ENCODE assay signal across 14 cellular contexts in the genomic region with DNA sequence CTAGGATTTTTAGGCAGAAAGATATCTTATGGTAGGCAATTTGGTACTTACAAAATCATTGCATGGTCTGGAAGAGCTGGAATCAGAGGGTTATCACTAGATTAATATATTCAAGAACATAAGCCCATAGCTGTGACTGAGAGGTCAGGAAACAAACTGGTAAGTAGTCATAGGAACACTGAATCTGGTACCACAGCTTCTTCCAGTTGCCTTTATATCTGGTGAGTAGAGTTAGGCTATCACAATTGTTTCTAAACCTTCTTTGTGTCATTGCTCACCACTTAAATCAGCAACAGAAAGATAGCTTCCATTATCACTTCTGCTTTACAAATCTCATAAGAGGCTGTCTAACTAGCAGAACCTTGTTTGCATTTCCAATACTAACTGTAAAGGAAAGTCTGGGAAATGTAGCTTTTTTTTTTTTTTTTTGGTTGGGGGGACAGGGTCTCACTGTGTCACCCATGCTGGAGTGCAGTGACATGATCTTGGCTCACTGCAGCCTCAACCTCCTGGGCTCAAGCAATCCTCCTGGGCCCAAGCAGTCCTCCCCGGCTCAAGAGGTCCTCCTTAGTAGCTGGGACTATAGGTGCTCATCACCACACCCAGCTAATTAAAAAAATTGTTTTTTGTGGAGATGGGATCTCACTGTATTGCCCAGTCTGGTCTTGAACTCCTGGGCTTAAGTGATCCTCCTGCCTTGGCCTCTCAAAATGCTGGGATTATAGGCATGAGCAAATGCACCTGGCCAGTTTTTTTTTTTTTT. TPM values are rescaled to one million over a fixed set of nuclear protein-coding genes. Genes with fewer than 3 reads are reported as not detected.
DNase-seq lines count a peak whose midpoint lies in the region; ATAC-seq, FAIRE-seq and TF ChIP-seq lines count a peak whose summit lies in the region.
"Had no signal": no experiment of that assay in that cellular context is flagged by ENCODE, and none has a peak within 500 bp of the region (broad histone marks: within the 10 kb centered on the region; RNA-seq: fewer than 3 reads in every experiment).

No MANE protein-coding gene starts in this region.

- DNase-seq in GM12865 (ENCODE audit: low read depth) (peak; percentile 52), MV-4-11 (lab: John Stamatoyannopoulos, UW) (peak; percentile 66), aorta (no peak), RCC 7860 (ENCODE audit: low spot score) (no peak), globus pallidus (ENCODE audit: low spot score) (no peak), KBM-7 (no peak)
- DNase-seq in effector memory CD8-positive, alpha-beta T cell, result no peak
- DNase-seq: amygdala, COR-L47, mesenchymal stem cell, NCI-H510A treated with DMSO at 0.1 percent for 48 hours had no signal

- H3K4me3 Mint-ChIP-seq in effector memory CD8-positive, alpha-beta T cell, result peak overlapping the region; percentile 22 to 30
- H3K4me3 Mint-ChIP-seq: WTC11 had no signal

- H3K4me1 ChIP-seq in aorta (ENCODE audit: control insufficient read depth in 1 of 2, insufficient read depth in 2 of 2, low read length in 2 of 2), result no peaks in the 10 kb centered on the region

- H3K36me3 Mint-ChIP-seq in effector memory CD8-positive, alpha-beta T cell (ENCODE audit: insufficient read depth), result peaks cover 74% of the 10 kb centered on the region

- peaks cover 50 to 66% of the 10 kb centered on the region in 2 donors for H3K4me1 Mint-ChIP-seq in effector memory CD8-positive, alpha-beta T cell (ENCODE audit: low read depth in 2 of 2)

- TF ChIP-seq CTCF in GM12865 (IDR thresholded peaks at IDR 0.05; ENCODE audit: insufficient read depth, low read depth, low read length, missing control alignments), result no peak

- 86 to 93% methylated on average over 1 of the region's 1 CpG for WGBS in aorta, 2 donors

- H3K27me3 ChIP-seq in aorta (ENCODE audit: control insufficient read depth in 1 of 2, insufficient read depth in 2 of 2, low read length in 1 of 2), result no peaks in the 10 kb centered on the region

- intact Hi-C loops in aorta (cut with DNase I), result no loop called here

- no peaks in the 10 kb centered on the region for H3K9me3 ChIP-seq in aorta (ENCODE audit: control insufficient read depth, low read length)

- no peak for FAIRE-seq in RCC 7860 (lab: Jason Lieb, UNC)
- FAIRE-seq: endometrium had no signal

- ATAC-seq in GM21390 (IDR thresholded peaks at IDR 0.05; ENCODE audit: unreplicated experiment) (peak; percentile 40), aorta (ENCODE audit: low FRiP score) (no peak)
- no peak for ATAC-seq in effector memory CD8-positive, alpha-beta T cell (replicated peaks)
- ATAC-seq: WTC11 had no signal

- H3K27ac Mint-ChIP-seq in effector memory CD8-positive, alpha-beta T cell, result peak overlapping the region; percentile 53 to 63
- H3K27ac Mint-ChIP-seq: WTC11 had no signal

- no peaks in the 10 kb centered on the region for H3K27me3 Mint-ChIP-seq in effector memory CD8-positive, alpha-beta T cell

- H3K27ac ChIP-seq in aorta (ENCODE audit: low read depth in 1 of 2, low read length in 2 of 2), result no peak overlapping the region

- H3K36me3 ChIP-seq in aorta (ENCODE audit: control insufficient read depth in 1 of 2, insufficient read depth in 2 of 2, low read length in 1 of 2), result no peaks in the 10 kb centered on the region

- in situ Hi-C loops in KBM-7 (cut with MboI; ENCODE audit: low pct_unique_long_range_greater_than_20kb, low sequenced_read_pairs), result no loop called here

- H3K9me3 Mint-ChIP-seq in effector memory CD8-positive, alpha-beta T cell, result no peaks in the 10 kb centered on the region

- no peak overlapping the region for H3K4me3 ChIP-seq in GM12865 (ENCODE audit: low read depth, low read length)
- H3K4me3 ChIP-seq in aorta (ENCODE audit: low read length in 2 of 2), result no peak overlapping the region

RNA-seq across cellular contexts. Expression of a gene that starts 22.0 kb away (rescaled TPM):
- total RNA-seq in aorta, result 10 to 100 TPM; 20.4 to 25.6 TPM
- 10 to 100 TPM; 12.1 to 30.2 TPM for polyA plus RNA-seq in aorta

Comparison
In these comparisons a context has a peak if more than half of its experiments do, and no peak if none do; other contexts are left out.
1. DNase-seq: peak in GM12865 (single experiment) and MV-4-11 (single experiment); none in effector memory CD8-positive, alpha-beta T cell (0 of 3), aorta (0 of 2), RCC 7860 (single experiment), globus pallidus (single experiment) and KBM-7 (single experiment).